Comparison of ENCODE assay signal across 8 cellular contexts in the genomic region with DNA sequence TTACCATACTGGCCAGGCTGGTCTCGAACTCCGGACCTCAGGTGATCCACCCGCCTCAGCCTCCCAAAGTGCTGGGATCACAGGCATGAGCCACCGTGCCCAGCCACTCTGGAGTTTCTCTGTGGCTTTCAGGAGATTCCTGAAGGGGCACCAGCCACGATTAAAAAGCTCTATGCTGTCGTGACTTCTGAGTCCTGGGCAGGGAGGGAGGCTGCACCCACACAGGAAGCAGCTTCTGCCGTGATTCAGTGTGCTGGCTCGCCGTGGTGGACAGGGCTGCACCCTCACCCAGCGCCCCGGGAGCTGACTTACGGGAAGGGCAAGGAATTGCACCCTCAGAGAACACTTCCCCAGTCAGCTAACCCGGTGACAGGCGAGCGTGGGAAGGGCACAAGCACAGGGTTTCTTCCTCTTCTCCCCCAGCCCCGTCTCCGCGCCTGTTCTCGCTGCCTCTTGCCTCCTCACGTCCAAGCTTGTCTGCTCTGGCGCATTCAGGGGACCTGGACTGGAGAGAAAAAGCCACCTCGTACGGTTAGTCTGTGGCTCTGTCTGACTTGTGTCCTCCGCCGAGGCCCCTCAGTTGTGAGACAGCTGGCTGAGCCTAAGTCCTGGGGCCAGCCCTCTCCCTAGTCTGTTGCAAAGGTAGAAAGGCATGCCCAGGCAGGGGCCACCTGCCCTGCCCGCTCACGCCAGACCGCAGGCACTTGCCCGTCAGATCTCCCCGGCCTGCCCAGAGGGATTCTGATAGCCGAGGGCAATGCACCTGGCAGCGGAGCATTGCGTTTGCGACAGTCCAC.
A peak's percentile ranks its signal among the peaks of the same experiment; 100 is the strongest.
DNase-seq lines count a peak whose midpoint lies in the region; ATAC-seq and TF ChIP-seq lines count a peak whose summit lies in the region.

No MANE protein-coding gene starts in this region.

- H3K4me3 ChIP-seq in HEK293 (ENCODE audit: low read depth, low read length) = no peak overlapping the region
- H3K4me3 ChIP-seq in skeletal muscle cell (ENCODE audit: low read depth, low read length) = no peak overlapping the region

- ATAC-seq in HG03469 (IDR thresholded peaks at IDR 0.05; ENCODE audit: unreplicated experiment) = no peak
- ATAC-seq in GM19397 (IDR thresholded peaks at IDR 0.05; ENCODE audit: unreplicated experiment) = no peak

- TF ChIP-seq CTCF in HEK293 (tag by site-specific recombination; IDR thresholded peaks at IDR 0.05) (no peak), GM10248 (IDR thresholded peaks at IDR 0.05; ENCODE audit: control extremely low read depth, extremely low read depth, low read depth, missing control alignments) (no peak)

- DNase-seq in SIG-M5 treated with dmso at 0.1 percent for 504 hours (lab: John Stamatoyannopoulos, UW; ENCODE audit: unreplicated experiment) (peak; percentile 67), head of caudate nucleus (peak in 33 of 42 donors; percentile 6 to 75 (median 45)), skeletal muscle cell (ENCODE audit: low read depth) (peak; percentile 76), GM10248 (ENCODE audit: extremely low spot score) (no peak)
- no peak for DNase-seq in activated T-cell treated with anti-CD3 and anti-CD28 coated beads, Interleukin-2, amount 50 U/mL, for 1 hour

- H3K9me3 ChIP-seq in HEK293 (ENCODE audit: control insufficient read depth, insufficient read depth, low read depth, low read length) = no peaks in the 10 kb centered on the region

- POLR2A ChIA-PET in HEK293 (lab: Yijun Ruan, JAX) (interaction anchor here (3.8 kb wide), 1 partner anchor 31 kb away, joined by 25 read pairs; no protein-coding TSS in a partner anchor), GM10248 (lab: Yijun Ruan, JAX) (no interaction called here)

- H3K36me3 ChIP-seq in HEK293 (ENCODE audit: control insufficient read depth in 2 of 2, insufficient read depth in 1 of 2, low read length in 2 of 2) = peaks cover 0 to 4% of the 10 kb centered on the region in 2 experiments; a peak in 1 of 3 replicates

- intact Hi-C loops in head of caudate nucleus (cut with DNase I) = no loop called here

- CTCF ChIA-PET in HEK293 (lab: Yijun Ruan, JAX) = interaction anchor here (0.7 to 1.4 kb wide), 5 partner anchors 12 to 208 kb away, joined by 3 to 4 read pairs (median 4); no protein-coding TSS in a partner anchor
- CTCF ChIA-PET in GM10248 (lab: Yijun Ruan, JAX) = interaction anchor here (1.2 to 1.7 kb wide), 2 partner anchors 13 to 45 kb away, joined by 4 read pairs; no protein-coding TSS in a partner anchor

- peak overlapping the region; percentile 39; the same call in 1 of the 2 replicates for H3K27ac ChIP-seq in HEK293 (ENCODE audit: extremely low read depth, low read depth, low read length)

- H3K4me1 ChIP-seq in HEK293 (ENCODE audit: control insufficient read depth, insufficient read depth, low read length) = peaks cover 41% of the 10 kb centered on the region

TF ChIP-seq in HEK293, 187 proteins besides CTCF, POLR2A, EP300 and RAD21:
- TF ChIP-seq ZNF558 (tag by site-specific recombination; IDR thresholded peaks at IDR 0.05) (no peak), RBAK (tag by site-specific recombination; IDR thresholded peaks at IDR 0.05) (no peak), ZNF654 (tag by site-specific recombination; IDR thresholded peaks at IDR 0.05; ENCODE audit: low read depth) (no peak), SP7 (tag by site-specific recombination; IDR thresholded peaks at IDR 0.05) (no peak), MZF1 (tag by site-specific recombination; IDR thresholded peaks at IDR 0.05; ENCODE audit: borderline replicate concordance) (no peak), PRDM1 (tag by site-specific recombination; IDR thresholded peaks at IDR 0.05) (no peak), ZBTB8A (tag by site-specific recombination; IDR thresholded peaks at IDR 0.05) (no peak), ZNF24 (tag by site-specific recombination; IDR thresholded peaks at IDR 0.05) (no peak), ZNF121 (tag by site-specific recombination; IDR thresholded peaks at IDR 0.05) (no peak), ZNF112 (tag by site-specific recombination; IDR thresholded peaks at IDR 0.05) (no peak), ZBTB21 (tag by site-specific recombination; IDR thresholded peaks at IDR 0.05) (no peak), ZNF76 (tag by site-specific recombination; IDR thresholded peaks at IDR 0.05; ENCODE audit: borderline replicate concordance, low read depth) (no peak), ZNF132 (tag by site-specific recombination; IDR thresholded peaks at IDR 0.05; ENCODE audit: borderline replicate concordance) (no peak), OSR2 (tag by site-specific recombination; IDR thresholded peaks at IDR 0.05) (no peak)
- TF ChIP-seq, protein P1, sequence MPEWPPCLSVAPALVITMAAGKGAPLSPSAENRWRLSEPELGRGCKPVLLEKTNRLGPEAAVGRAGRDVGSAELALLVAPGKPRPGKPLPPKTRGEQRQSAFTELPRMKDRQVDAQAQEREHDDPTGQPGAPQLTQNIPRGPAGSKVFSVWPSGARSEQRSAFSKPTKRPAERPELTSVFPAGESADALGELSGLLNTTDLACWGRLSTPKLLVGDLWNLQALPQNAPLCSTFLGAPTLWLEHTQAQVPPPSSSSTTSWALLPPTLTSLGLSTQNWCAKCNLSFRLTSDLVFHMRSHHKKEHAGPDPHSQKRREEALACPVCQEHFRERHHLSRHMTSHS (tag by site-specific recombination; IDR thresholded peaks at IDR 0.05) = no peak
- TF ChIP-seq, protein P2, sequence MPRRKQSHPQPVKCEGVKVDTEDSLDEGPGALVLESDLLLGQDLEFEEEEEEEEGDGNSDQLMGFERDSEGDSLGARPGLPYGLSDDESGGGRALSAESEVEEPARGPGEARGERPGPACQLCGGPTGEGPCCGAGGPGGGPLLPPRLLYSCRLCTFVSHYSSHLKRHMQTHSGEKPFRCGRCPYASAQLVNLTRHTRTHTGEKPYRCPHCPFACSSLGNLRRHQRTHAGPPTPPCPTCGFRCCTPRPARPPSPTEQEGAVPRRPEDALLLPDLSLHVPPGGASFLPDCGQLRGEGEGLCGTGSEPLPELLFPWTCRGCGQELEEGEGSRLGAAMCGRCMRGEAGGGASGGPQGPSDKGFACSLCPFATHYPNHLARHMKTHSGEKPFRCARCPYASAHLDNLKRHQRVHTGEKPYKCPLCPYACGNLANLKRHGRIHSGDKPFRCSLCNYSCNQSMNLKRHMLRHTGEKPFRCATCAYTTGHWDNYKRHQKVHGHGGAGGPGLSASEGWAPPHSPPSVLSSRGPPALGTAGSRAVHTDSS (tag by site-specific recombination; IDR thresholded peaks at IDR 0.05) = no peak
- TF ChIP-seq, protein P3, sequence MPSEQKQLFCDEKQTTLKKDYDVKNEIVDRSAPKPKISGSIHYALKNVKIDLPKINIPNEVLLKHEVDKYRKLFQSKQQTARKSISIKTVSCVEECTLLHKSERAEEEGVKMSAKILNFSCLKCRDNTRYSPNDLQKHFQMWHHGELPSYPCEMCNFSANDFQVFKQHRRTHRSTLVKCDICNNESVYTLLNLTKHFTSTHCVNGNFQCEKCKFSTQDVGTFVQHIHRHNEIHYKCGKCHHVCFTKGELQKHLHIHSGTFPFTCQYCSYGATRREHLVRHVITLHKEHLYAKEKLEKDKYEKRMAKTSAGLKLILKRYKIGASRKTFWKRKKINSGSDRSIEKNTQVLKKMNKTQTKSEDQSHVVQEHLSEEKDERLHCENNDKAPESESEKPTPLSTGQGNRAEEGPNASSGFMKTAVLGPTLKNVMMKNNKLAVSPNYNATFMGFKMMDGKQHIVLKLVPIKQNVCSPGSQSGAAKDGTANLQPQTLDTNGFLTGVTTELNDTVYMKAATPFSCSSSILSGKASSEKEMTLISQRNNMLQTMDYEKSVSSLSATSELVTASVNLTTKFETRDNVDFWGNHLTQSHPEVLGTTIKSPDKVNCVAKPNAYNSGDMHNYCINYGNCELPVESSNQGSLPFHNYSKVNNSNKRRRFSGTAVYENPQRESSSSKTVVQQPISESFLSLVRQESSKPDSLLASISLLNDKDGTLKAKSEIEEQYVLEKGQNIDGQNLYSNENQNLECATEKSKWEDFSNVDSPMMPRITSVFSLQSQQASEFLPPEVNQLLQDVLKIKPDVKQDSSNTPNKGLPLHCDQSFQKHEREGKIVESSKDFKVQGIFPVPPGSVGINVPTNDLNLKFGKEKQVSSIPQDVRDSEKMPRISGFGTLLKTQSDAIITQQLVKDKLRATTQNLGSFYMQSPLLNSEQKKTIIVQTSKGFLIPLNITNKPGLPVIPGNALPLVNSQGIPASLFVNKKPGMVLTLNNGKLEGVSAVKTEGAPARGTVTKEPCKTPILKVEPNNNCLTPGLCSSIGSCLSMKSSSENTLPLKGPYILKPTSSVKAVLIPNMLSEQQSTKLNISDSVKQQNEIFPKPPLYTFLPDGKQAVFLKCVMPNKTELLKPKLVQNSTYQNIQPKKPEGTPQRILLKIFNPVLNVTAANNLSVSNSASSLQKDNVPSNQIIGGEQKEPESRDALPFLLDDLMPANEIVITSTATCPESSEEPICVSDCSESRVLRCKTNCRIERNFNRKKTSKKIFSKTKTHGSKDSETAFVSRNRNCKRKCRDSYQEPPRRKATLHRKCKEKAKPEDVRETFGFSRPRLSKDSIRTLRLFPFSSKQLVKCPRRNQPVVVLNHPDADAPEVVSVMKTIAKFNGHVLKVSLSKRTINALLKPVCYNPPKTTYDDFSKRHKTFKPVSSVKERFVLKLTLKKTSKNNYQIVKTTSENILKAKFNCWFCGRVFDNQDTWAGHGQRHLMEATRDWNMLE (tag by site-specific recombination; conservative IDR thresholded peaks at IDR 0.05; ENCODE audit: low read depth) = no peak

Comparison
In these comparisons a context has a peak if more than half of its experiments do, and no peak if none do; other contexts are left out.
1. DNase-seq: peak in SIG-M5 treated with dmso at 0.1 percent for 504 hours (single experiment), head of caudate nucleus (33 of 42) and skeletal muscle cell (single experiment); none in GM10248 (single experiment) and activated T-cell treated with anti-CD3 and anti-CD28 coated beads, Interleukin-2, amount 50 U/mL, for 1 hour (single experiment).